ENCODE assay signal across 12 cellular contexts in genomic region chr9:99181621-99182020, GRCh38. TPM values are rescaled to one million over a fixed set of nuclear protein-coding genes. Genes with fewer than 3 reads are reported as not detected.
DNase-seq lines count a peak whose midpoint lies in the region; FAIRE-seq and TF ChIP-seq lines count a peak whose summit lies in the region.
"Had no signal": no experiment of that assay in that cellular context is flagged by ENCODE, and none has a peak within 500 bp of the region (broad histone marks: within the 10 kb centered on the region; RNA-seq: fewer than 3 reads in every experiment).

No MANE protein-coding gene starts in this region.

- H3K9me2 ChIP-seq in Loucy (replicated peaks; ENCODE audit: low read depth, low read length), result no peaks in the 10 kb centered on the region

- peaks cover 48% of the 10 kb centered on the region for H3K4me1 ChIP-seq in Loucy (ENCODE audit: insufficient read depth, low read length, poor library complexity, severe bottlenecking)
- peaks cover 0 to 4% (median 1%) of the 10 kb centered on the region in 4 experiments; a peak in 2 of 7 replicates for H3K4me1 ChIP-seq in H1 (replicated peaks in 1 of 4; ENCODE audit: control insufficient read depth in 3 of 4, insufficient read depth in 4 of 4, low read length in 3 of 4)
- H3K4me1 ChIP-seq in thyroid gland, result peaks cover 0 to 3% of the 10 kb centered on the region in 2 donors
- H3K4me1 ChIP-seq: uterus had no signal

- H3K79me2 ChIP-seq in Loucy (ENCODE audit: insufficient read depth, low read length) (no peaks in the 10 kb centered on the region), H1 (ENCODE audit: control insufficient read depth in 1 of 2, insufficient read depth in 2 of 2, low read length in 2 of 2) (no peaks in the 10 kb centered on the region)

- H2BK120ac ChIP-seq in H1 (replicated peaks; ENCODE audit: low read depth, low read length), result no peak overlapping the region

- CTCF ChIA-PET in H1 (lab: Charles Lee; ENCODE audit: partially characterized antibody), result interaction anchor here (0.6 to 9.4 kb wide), 7 partner anchors 9 to 59 kb away, joined by 3 to 105 read pairs (median 5); partner anchors contain the start of genes ALG2 and SEC61B

- FAIRE-seq in H1 (lab: Jason Lieb, UNC), result no peak
- FAIRE-seq: K562 had no signal

- no peak overlapping the region for H4K91ac ChIP-seq in H1 (replicated peaks; ENCODE audit: insufficient read length, low read length)

- H3K27ac ChIP-seq in H1 (ENCODE audit: low read depth, low read length) (no peak overlapping the region), thyroid gland (no peak overlapping the region)
- H3K27ac ChIP-seq: uterus had no signal

- H2BK5ac ChIP-seq in H1 (ENCODE audit: low read depth, low read length), result no peak overlapping the region

- no peak overlapping the region for H2BK15ac ChIP-seq in H1 (ENCODE audit: low read length)

- no peak for TF ChIP-seq POLR2A in H1 (IDR thresholded peaks at IDR 0.05; ENCODE audit: control extremely low read depth in 1 of 2, low read depth in 2 of 2, low read length in 2 of 2)
- TF ChIP-seq POLR2A in thyroid gland (IDR thresholded peaks at IDR 0.05), result no peak

- no peak overlapping the region for H4K8ac ChIP-seq in H1 (ENCODE audit: extremely low read depth, insufficient read depth, low read length)

- peak overlapping the region; percentile 27 for H3K4me2 ChIP-seq in Loucy (ENCODE audit: low read depth, low read length, poor library complexity, severe bottlenecking)
- no peak overlapping the region for H3K4me2 ChIP-seq in H1 (ENCODE audit: insufficient read depth in 1 of 2, low read depth in 2 of 2, low read length in 2 of 2)

- H3K56ac ChIP-seq in H1 (replicated peaks; ENCODE audit: insufficient read length, low read depth, low read length), result no peak overlapping the region

- intact Hi-C loops in thyroid gland (cut with DNase I), result no loop called here

- TF ChIP-seq CTCF in GM20000 (IDR thresholded peaks at IDR 0.05; ENCODE audit: extremely low read depth, missing control alignments) (no peak), Loucy (conservative IDR thresholded peaks at IDR 0.05; ENCODE audit: low read length) (no peak), H1 (IDR thresholded peaks at IDR 0.05; ENCODE audit: control extremely low read depth in 1 of 3, insufficient read depth in 1 of 3, low read depth in 1 of 3, low read length in 3 of 3) (no peak), thyroid gland (IDR thresholded peaks at IDR 0.05) (no peak)

- H4K20me1 ChIP-seq in Loucy (ENCODE audit: insufficient read depth, low read length, poor library complexity, severe bottlenecking) (no peaks in the 10 kb centered on the region), H1 (replicated peaks in 1 of 2; ENCODE audit: control insufficient read depth in 1 of 2, insufficient read depth in 2 of 2, low read length in 2 of 2) (no peaks in the 10 kb centered on the region)

- peak; percentile 67 for DNase-seq in ELR (ENCODE audit: low read depth)
- peak; percentile 62 for DNase-seq in GM20000 (ENCODE audit: low spot score)
- no peak for DNase-seq in H1 (ENCODE audit: low read depth in 1 of 2, low spot score in 2 of 2)
- no peak for DNase-seq in SKM-1 (lab: John Stamatoyannopoulos, UW; ENCODE audit: unreplicated experiment)
- no peak for DNase-seq in DMS114 treated with DMSO at 0.1 percent for 48 hours (lab: John Stamatoyannopoulos, UW; ENCODE audit: unreplicated experiment)
- no peak for DNase-seq in thyroid gland
- DNase-seq in AG08396 (ENCODE audit: low spot score), result no peak
- DNase-seq: foreskin melanocyte, right cardiac atrium, uterus had no signal

- no peaks in the 10 kb centered on the region for H3K79me1 ChIP-seq in H1 (ENCODE audit: low read depth, low read length)

- H3K9ac ChIP-seq in Loucy (ENCODE audit: low read depth, low read length, poor library complexity, severe bottlenecking) (peak overlapping the region; percentile 24), H1 (replicated peaks in 1 of 4; ENCODE audit: extremely low read depth in 1 of 4, low read depth in 3 of 4, low read length in 3 of 4) (no peak overlapping the region)

- no peak for TF ChIP-seq EP300 in H1 (IDR thresholded peaks at IDR 0.05; ENCODE audit: borderline replicate concordance in 1 of 2, low read depth in 2 of 2, low read length in 2 of 2)

- H3K18ac ChIP-seq in H1 (ENCODE audit: extremely low read depth, low read length), result no peak overlapping the region

- no peak overlapping the region for H4K5ac ChIP-seq in H1 (ENCODE audit: insufficient read length, low read depth, low read length)

- H3K23me2 ChIP-seq in H1 (ENCODE audit: low read depth, low read length), result no peaks in the 10 kb centered on the region

- H2BK12ac ChIP-seq in H1 (ENCODE audit: low read depth, low read length), result no peak overlapping the region

- H2AFZ ChIP-seq in Loucy (ENCODE audit: low read length), result peak overlapping the region; percentile 67
- peak overlapping the region; percentile 57; the same call in 1 of the 2 replicates for H2AFZ ChIP-seq in H1 (ENCODE audit: low read length)

- H3K36me3 ChIP-seq in Loucy (ENCODE audit: insufficient read depth, low read length), result no peaks in the 10 kb centered on the region
- no peaks in the 10 kb centered on the region for H3K36me3 ChIP-seq in H1 (ENCODE audit: control insufficient read depth in 2 of 4, insufficient read depth in 4 of 4, low read length in 3 of 4)
- H3K36me3 ChIP-seq in thyroid gland, result no peaks in the 10 kb centered on the region
- H3K36me3 ChIP-seq: uterus had no signal

- no peak overlapping the region for H2BK20ac ChIP-seq in H1 (ENCODE audit: low read length)

- no peaks in the 10 kb centered on the region for H3K27me3 ChIP-seq in Loucy (ENCODE audit: insufficient read depth, low read length, poor library complexity, severe bottlenecking)
- H3K27me3 ChIP-seq in H1 (replicated peaks in 1 of 4; ENCODE audit: control insufficient read depth in 3 of 4, extremely low read depth in 1 of 4, insufficient read depth in 3 of 4, low read length in 3 of 4), result no peaks in the 10 kb centered on the region
- no peaks in the 10 kb centered on the region for H3K27me3 ChIP-seq in thyroid gland
- H3K27me3 ChIP-seq: uterus had no signal

- 0 out of 2 replicates have a peak, but pooled peaks cover 4% of the 10 kb centered on the region for H3F3A ChIP-seq in Loucy (ENCODE audit: low read depth)

- POLR2A ChIA-PET in H1 (lab: Charles Lee; ENCODE audit: partially characterized antibody), result no interaction called here

- H3K9me3 ChIP-seq in Loucy (ENCODE audit: insufficient read depth, low read depth, low read length) (no peaks in the 10 kb centered on the region), H1 (ENCODE audit: insufficient read depth in 2 of 2, low read depth in 1 of 2, low read length in 1 of 2) (no peaks in the 10 kb centered on the region), thyroid gland (no peaks in the 10 kb centered on the region)
- H3K9me3 ChIP-seq: uterus had no signal

- no peak overlapping the region for H3K14ac ChIP-seq in H1 (ENCODE audit: insufficient read length)

- no peak overlapping the region for H3K4me3 ChIP-seq in Loucy (ENCODE audit: low read length, poor library complexity, severe bottlenecking)
- no peak overlapping the region for H3K4me3 ChIP-seq in H1 (ENCODE audit: extremely low read depth in 1 of 4, insufficient read depth in 2 of 4, low read depth in 3 of 4, low read length in 4 of 4)
- no peak overlapping the region for H3K4me3 ChIP-seq in thyroid gland (replicated peaks in 1 of 3)
- H3K4me3 ChIP-seq: K562, uterus had no signal

- no peak for TF ChIP-seq RAD21 in H1 (IDR thresholded peaks at IDR 0.05 in 1 of 2, conservative IDR thresholded peaks at IDR 0.05 in 1 of 2; ENCODE audit: low read depth in 2 of 2, low read length in 2 of 2)

- whole genome bisulfite sequencing in H1 (ENCODE audit: extremely low coverage in 1 of 2, insufficient coverage in 1 of 2, insufficient read length in 1 of 2, insufficient replicate concordance in 2 of 2, low coverage in 1 of 2, low lambda C conversion rate in 2 of 2, missing lambda C conversion rate in 1 of 2), 2 experiments, result 85% methylated on average over 4 of the region's 4 CpGs; no CpG with 5 or more reads in 1 of the 2 experiments
- 78 to 85% methylated on average over 4 of the region's 4 CpGs for WGBS in thyroid gland, 2 donors

- no peak overlapping the region for H2AK5ac ChIP-seq in H1 (ENCODE audit: low read depth, low read length)

- no peak overlapping the region for H3K4ac ChIP-seq in H1 (replicated peaks; ENCODE audit: insufficient read length, low read depth, low read length)

- no peak overlapping the region for H3K23ac ChIP-seq in H1 (ENCODE audit: insufficient read length)

TF ChIP-seq in H1, 55 proteins besides CTCF, POLR2A, EP300 and RAD21 (continues in another document):
- TF ChIP-seq SP4 (IDR thresholded peaks at IDR 0.05; ENCODE audit: low read length) (no peak), CEBPB (IDR thresholded peaks at IDR 0.05; ENCODE audit: low read depth, low read length) (no peak), BRCA1 (IDR thresholded peaks at IDR 0.05; ENCODE audit: low read depth, low read length) (no peak), EGR1 (IDR thresholded peaks at IDR 0.05; ENCODE audit: borderline replicate concordance, low read depth, low read length) (no peak), SIRT6 (IDR thresholded peaks at IDR 0.05; ENCODE audit: low read length) (no peak), RFX5 (IDR thresholded peaks at IDR 0.05; ENCODE audit: borderline replicate concordance, low read depth, low read length) (no peak), TAF7 (optimal IDR thresholded peaks at IDR 0.05; ENCODE audit: borderline replicate concordance, low read depth, low read length) (no peak)

RNA-seq across cellular contexts. Expression of gene ALG2, which starts 40.1 kb away (rescaled TPM):
- 27.8 and 30.7 TPM in 2 replicates for total RNA-seq in H1 (2021; fragmentation: NEBNext Ultra II Directional; extraction: Animal tissue kit (Norgen Biotek cat#: 25700))
- 26.7 and 27.1 TPM in 2 replicates for polyA plus RNA-seq in H1 (2011; rRNA removed)
- 27.7 TPM for polyA plus RNA-seq in H1 (2011; cell fraction: cytosol; rRNA removed)
- 17.0 TPM for polyA plus RNA-seq in H1 (2011; cell fraction: nucleus; rRNA removed)
- polyA plus RNA-seq in H1 (2012, experiment 1 of 2), result 19.3 to 23.1 TPM (median 21.7 TPM) in 4 replicates
- polyA plus RNA-seq in H1 (2012, experiment 2 of 2), result 13.0 TPM
- polyA plus RNA-seq in H1 (2013, experiment 1 of 2), result 41.1 TPM
- 52.8 TPM for polyA plus RNA-seq in H1 (2013, experiment 2 of 2)
- 25.5 and 30.1 TPM in 2 replicates for polyA minus RNA-seq in H1 (2011; rRNA and poly(A)+ RNA removed)
- polyA minus RNA-seq in H1 (2011; cell fraction: cytosol; rRNA and poly(A)+ RNA removed), result 14.7 TPM
- polyA minus RNA-seq in H1 (2011; cell fraction: nucleus; rRNA and poly(A)+ RNA removed), result 22.0 TPM
- total RNA-seq in thyroid gland, result 10 to 100 TPM; 45.0 to 63.9 (median 58.2) TPM

RNA-seq across cellular contexts. Expression of gene SEC61B, which starts 40.5 kb away (rescaled TPM):
- 155 and 163 TPM in 2 replicates for total RNA-seq in H1 (2021; fragmentation: NEBNext Ultra II Directional; extraction: Animal tissue kit (Norgen Biotek cat#: 25700))
- polyA plus RNA-seq in H1 (2011; rRNA removed), result 315 and 379 TPM in 2 replicates
- 222 TPM for polyA plus RNA-seq in H1 (2011; cell fraction: cytosol; rRNA removed)
- 109 TPM for polyA plus RNA-seq in H1 (2011; cell fraction: nucleus; rRNA removed)
- polyA plus RNA-seq in H1 (2012, experiment 1 of 2), result 179 to 259 TPM (median 234 TPM) in 4 replicates
- 527 TPM for polyA plus RNA-seq in H1 (2012, experiment 2 of 2)
- polyA plus RNA-seq in H1 (2013, experiment 1 of 2), result 451 TPM
- 470 TPM for polyA plus RNA-seq in H1 (2013, experiment 2 of 2)
- 37.0 and 38.5 TPM in 2 replicates for polyA minus RNA-seq in H1 (2011; rRNA and poly(A)+ RNA removed)
- polyA minus RNA-seq in H1 (2011; cell fraction: cytosol; rRNA and poly(A)+ RNA removed), result 32.5 TPM
- polyA minus RNA-seq in H1 (2011; cell fraction: nucleus; rRNA and poly(A)+ RNA removed), result 37.5 TPM
- 100 to 1,000 TPM in 3 of 4 donors, 10 to 100 TPM in 1; 88.3 to 203 (median 130) TPM for total RNA-seq in thyroid gland

Comparison
In these comparisons a context has a peak if more than half of its experiments do, and no peak if none do; other contexts are left out.
1. DNase-seq: peak in ELR (single experiment) and GM20000 (single experiment); none in H1 (0 of 2), SKM-1 (single experiment), DMS114 treated with DMSO at 0.1 percent for 48 hours (single experiment), thyroid gland (0 of 2) and AG08396 (single experiment).